19 cellular contexts compared by ENCODE assay signal in the genomic region with DNA sequence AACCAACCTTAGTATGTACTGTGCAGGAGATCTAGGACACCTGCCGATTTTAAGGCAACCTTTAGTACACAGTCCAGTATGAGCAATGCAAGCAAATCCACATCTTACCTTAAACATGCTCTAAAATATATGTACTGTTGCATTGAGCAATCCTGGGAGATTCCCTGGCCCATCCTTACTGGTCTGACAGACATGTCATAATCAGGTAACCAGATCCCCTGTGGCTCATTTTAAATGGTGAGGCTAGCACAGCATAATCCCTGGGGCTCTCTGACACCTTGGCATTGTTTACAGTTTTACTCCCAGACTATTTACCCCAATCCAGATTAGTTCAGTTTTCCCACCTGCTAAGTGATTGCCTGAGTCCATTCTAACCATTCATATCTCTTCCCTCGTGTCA.
"Had no signal": no experiment of that assay in that cellular context is flagged by ENCODE, and none has a peak within 500 bp of the region (broad histone marks: within the 10 kb centered on the region; RNA-seq: fewer than 3 reads in every experiment).

No MANE protein-coding gene starts in this region.

- H3K4me3 ChIP-seq: esophagus squamous epithelium, left lung, psoas muscle, sigmoid colon, upper lobe of left lung had no signal

- H3K36me3 ChIP-seq: brain microvascular endothelial cell, esophagus squamous epithelium, left lung, sigmoid colon, upper lobe of left lung had no signal

- H3K4me1 ChIP-seq: left lung, psoas muscle, upper lobe of left lung had no signal

- H3K27me3 Mint-ChIP-seq: activated CD8-positive, alpha-beta memory T cell treated with anti-CD3 and anti-CD28 coated beads, Interleukin-2, amount 10 ng/mL, durations not matched to agents 7 days and 5 days; activated naive CD8-positive, alpha-beta T cell; stimulated activated naive CD8-positive, alpha-beta T cell treated with anti-CD3 and anti-CD28 coated beads, Interleukin-15, Interleukin-2, amounts not matched to agents 100 ng/mL and 50 ng/mL, for 24 hours had no signal

- H3K27me3 ChIP-seq: brain microvascular endothelial cell, esophagus squamous epithelium, left lung, sigmoid colon, upper lobe of left lung had no signal

- H3K27ac ChIP-seq: brain microvascular endothelial cell, esophagus squamous epithelium, left lung, psoas muscle, sigmoid colon, upper lobe of left lung had no signal

- H3K4me1 Mint-ChIP-seq: activated CD8-positive, alpha-beta memory T cell treated with anti-CD3 and anti-CD28 coated beads, Interleukin-2, amount 10 ng/mL, durations not matched to agents 7 days and 5 days; immature natural killer cell; nephron had no signal

- H3K27ac Mint-ChIP-seq: activated CD8-positive, alpha-beta memory T cell treated with anti-CD3 and anti-CD28 coated beads, Interleukin-2, amount 10 ng/mL, durations not matched to agents 7 days and 5 days; activated naive CD8-positive, alpha-beta T cell; activated T-cell treated with anti-CD3 and anti-CD28 coated beads, Interleukin-2, amount 50 U/mL, for 24 hours; immature natural killer cell; nephron; stimulated activated naive CD8-positive, alpha-beta T cell treated with anti-CD3 and anti-CD28 coated beads, Interleukin-15, Interleukin-2, amounts not matched to agents 100 ng/mL and 50 ng/mL, for 24 hours had no signal

- DNase-seq: activated CD4-positive, alpha-beta T cell treated with anti-CD3 and anti-CD28 coated beads for 1 hour; activated CD4-positive, alpha-beta T cell treated with anti-CD3 and anti-CD28 coated beads, Interleukin-2, amount 50 U/mL, for 48 hours; activated CD8-positive, alpha-beta memory T cell treated with anti-CD3 and anti-CD28 coated beads, Interleukin-2, amount 10 ng/mL, durations not matched to agents 7 days and 5 days; activated effector memory CD4-positive, alpha-beta T cell treated with anti-CD3 and anti-CD28 coated beads, Interleukin-2, amount 50 U/mL, for 16 hours; activated T-cell treated with anti-CD3 and anti-CD28 coated beads, Interleukin-2, amount 50 U/mL, for 24 hours; brain microvascular endothelial cell; esophagus squamous epithelium; foreskin fibroblast; immature natural killer cell; left lung; mesenchymal stem cell; psoas muscle; sigmoid colon; stimulated activated CD4-positive, alpha-beta T cell treated with anti-CD3 and anti-CD28 coated beads, Interleukin-2, amount 100 ng/mL, for 48 hours; stimulated activated CD8-positive, alpha-beta memory T cell treated with anti-CD3 and anti-CD28 coated beads, Interleukin-4, amount 100 ng/mL, for 48 hours; upper lobe of left lung had no signal

- H3K9me3 ChIP-seq: esophagus squamous epithelium, left lung, psoas muscle, sigmoid colon, upper lobe of left lung had no signal

- H3K36me3 Mint-ChIP-seq: activated naive CD8-positive, alpha-beta T cell; immature natural killer cell had no signal

- H3K4me3 Mint-ChIP-seq: activated CD8-positive, alpha-beta memory T cell treated with anti-CD3 and anti-CD28 coated beads, Interleukin-2, amount 10 ng/mL, durations not matched to agents 7 days and 5 days; activated naive CD8-positive, alpha-beta T cell; activated T-cell treated with anti-CD3 and anti-CD28 coated beads, Interleukin-2, amount 50 U/mL, for 24 hours; immature natural killer cell; nephron; stimulated activated naive CD8-positive, alpha-beta T cell treated with anti-CD3 and anti-CD28 coated beads, Interleukin-15, Interleukin-2, amounts not matched to agents 100 ng/mL and 50 ng/mL, for 24 hours had no signal

- H3K9me3 Mint-ChIP-seq: activated T-cell treated with anti-CD3 and anti-CD28 coated beads, Interleukin-2, amount 50 U/mL, for 24 hours; immature natural killer cell; nephron; stimulated activated naive CD8-positive, alpha-beta T cell treated with anti-CD3 and anti-CD28 coated beads, Interleukin-15, Interleukin-2, amounts not matched to agents 100 ng/mL and 50 ng/mL, for 24 hours had no signal
